ENCODE assay signal across 8 cellular contexts in the genomic region with DNA sequence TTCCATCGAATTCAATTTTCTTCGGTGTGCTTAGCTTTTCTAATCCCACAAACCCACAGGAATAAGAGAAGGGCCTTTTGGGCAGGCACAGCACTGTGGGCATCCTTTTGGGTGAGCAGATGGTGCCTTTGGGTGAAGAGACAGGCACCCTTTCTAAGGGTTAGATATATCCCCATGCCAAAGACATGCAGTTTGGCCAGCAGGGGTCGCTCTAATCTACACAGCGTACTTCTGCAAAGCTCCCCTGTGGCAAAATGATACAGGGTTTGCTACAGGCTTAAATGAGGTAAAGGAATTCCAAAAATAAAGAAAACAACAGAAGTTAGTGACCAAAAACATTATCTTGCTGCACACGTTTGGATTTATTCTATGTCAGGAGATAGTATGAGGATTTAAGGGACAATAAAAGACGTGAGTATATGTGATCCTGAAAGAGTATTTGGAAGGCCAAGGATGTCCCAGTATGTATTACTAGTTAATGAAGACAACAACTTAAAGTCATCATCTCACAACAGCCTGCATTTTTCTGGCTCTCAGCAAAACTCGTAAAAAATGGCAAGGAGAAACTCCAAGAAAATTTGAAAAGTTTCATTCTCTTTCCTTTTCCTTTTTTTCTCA.
A peak's percentile ranks its signal among the peaks of the same experiment; 100 is the strongest.
DNase-seq lines count a peak whose midpoint lies in the region; ATAC-seq and TF ChIP-seq lines count a peak whose summit lies in the region.

No MANE protein-coding gene starts in this region.

- in situ Hi-C loops in ACHN (cut with HindIII; ENCODE audit: low pct_ligation_motif_present, low pct_unique_long_range_greater_than_20kb, low sequenced_read_pairs): no loop called here
- in situ Hi-C loops in astrocyte of the spinal cord (cut with HindIII; ENCODE audit: low sequenced_read_pairs): no loop called here

- peak; percentile 64 for TF ChIP-seq CTCF in astrocyte of the spinal cord (IDR thresholded peaks at IDR 0.05; ENCODE audit: low read depth, low read length)

- no peak overlapping the region for H3K4me3 ChIP-seq in astrocyte of the spinal cord (ENCODE audit: low read depth, low read length)

- ATAC-seq in GM18508 (IDR thresholded peaks at IDR 0.05; ENCODE audit: insufficient read depth, unreplicated experiment) (peak; percentile 81), HG03571 (IDR thresholded peaks at IDR 0.05; ENCODE audit: unreplicated experiment) (peak; percentile 49), HG03521 (IDR thresholded peaks at IDR 0.05; ENCODE audit: unreplicated experiment) (no peak)

- peak; percentile 50 for DNase-seq in ACHN
- DNase-seq in T follicular helper cell (ENCODE audit: low read depth): peak; percentile 23
- DNase-seq in astrocyte of the spinal cord (ENCODE audit: low read depth, low spot score): peak; percentile 59
- DNase-seq in kidney tubule cell (ENCODE audit: low spot score): peak; percentile 68
- peak; percentile 74 for DNase-seq in stimulated activated CD8-positive, alpha-beta memory T cell treated with anti-CD3 and anti-CD28 coated beads, Interleukin-4, amount 100 ng/mL, for 48 hours

Comparison
In these comparisons a context has a peak if more than half of its experiments do, and no peak if none do; other contexts are left out.
1. DNase-seq: peak in every context shown above with its lines; median percentile 74 in stimulated activated CD8-positive, alpha-beta memory T cell treated with anti-CD3 and anti-CD28 coated beads, Interleukin-4, amount 100 ng/mL, for 48 hours; 68 in kidney tubule cell; 59 in astrocyte of the spinal cord; 50 in ACHN; 23 in T follicular helper cell.